8 cellular contexts compared by ENCODE assay signal in the genomic region with DNA sequence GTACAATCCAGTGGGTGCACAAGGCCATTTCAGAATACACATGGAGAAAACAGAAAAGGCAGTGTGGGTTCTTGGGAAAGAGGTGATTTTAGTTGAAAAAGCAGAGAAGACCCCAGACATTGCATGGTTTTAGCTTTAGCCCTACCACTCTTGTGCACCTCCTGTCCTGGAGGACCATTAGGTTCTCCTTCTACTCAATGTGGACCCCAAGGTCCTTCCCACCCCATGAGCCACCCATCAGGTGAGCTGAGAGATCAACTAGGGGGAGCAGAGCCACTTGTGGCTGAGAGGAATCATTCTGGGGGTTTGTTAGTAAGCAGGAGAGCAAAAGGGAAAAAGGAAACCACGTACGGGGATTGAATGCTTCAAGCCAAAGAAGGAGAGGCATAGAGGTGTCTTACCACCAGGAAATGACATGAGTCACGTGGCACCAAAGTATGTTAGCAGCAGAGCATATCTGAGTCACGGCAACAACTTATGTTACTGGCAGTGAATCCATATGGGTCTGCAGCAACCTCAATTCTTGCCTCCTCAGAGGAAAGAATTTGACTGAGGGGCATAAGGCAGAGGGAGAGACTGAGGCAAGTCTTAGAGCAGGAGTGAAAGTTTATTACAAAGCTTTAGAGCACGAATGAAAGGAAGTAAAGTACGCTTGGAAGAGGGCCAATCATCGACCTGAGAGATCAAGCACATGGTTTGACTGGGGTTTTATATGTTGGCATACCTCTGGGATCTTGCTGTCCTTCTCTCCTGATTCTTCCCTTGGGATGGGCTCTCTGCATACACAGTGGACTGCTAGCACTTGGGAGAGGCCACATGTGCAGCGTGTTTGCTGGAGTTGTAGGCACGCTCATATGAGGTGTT.
DNase-seq lines count a peak whose midpoint lies in the region; ATAC-seq and TF ChIP-seq lines count a peak whose summit lies in the region.

No MANE protein-coding gene starts in this region.

- no peak for TF ChIP-seq EP300 in transverse colon (IDR thresholded peaks at IDR 0.05; ENCODE audit: low read depth)

- H3K27ac ChIP-seq in CD8-positive, alpha-beta T cell (ENCODE audit: low read depth, low read length), result no peak overlapping the region
- no peak overlapping the region for H3K27ac ChIP-seq in naive thymus-derived CD4-positive, alpha-beta T cell (ENCODE audit: low read depth, low read length)
- H3K27ac ChIP-seq in transverse colon, result peak overlapping the region in 1 of 4 donors; percentile 21

- ATAC-seq in CD8-positive, alpha-beta T cell, result peak; percentile 81
- peak; percentile 99 for ATAC-seq in activated T-helper 17 cell treated with anti-CD3 and anti-CD28 coated beads, Interleukin-2, amount 50 U/mL, for 72 hours (replicated peaks)
- ATAC-seq in naive thymus-derived CD4-positive, alpha-beta T cell, result peak; percentile 77
- no peak for ATAC-seq in HG03039 (IDR thresholded peaks at IDR 0.05; ENCODE audit: unreplicated experiment)

- CTCF ChIA-PET in CD8-positive, alpha-beta T cell (lab: Charles Lee), result no interaction called here
- CTCF ChIA-PET in naive thymus-derived CD4-positive, alpha-beta T cell (lab: Charles Lee), result no interaction called here

- H3K27me3 Mint-ChIP-seq in CD8-positive, alpha-beta T cell (ENCODE audit: low read depth), result no peaks in the 10 kb centered on the region
- H3K27me3 Mint-ChIP-seq in activated T-helper 17 cell treated with anti-CD3 and anti-CD28 coated beads, Interleukin-2, amount 50 U/mL, for 72 hours, result no peaks in the 10 kb centered on the region
- peaks cover 0 to 15% (median 0%) of the 10 kb centered on the region in 5 donors for H3K27me3 Mint-ChIP-seq in naive thymus-derived CD4-positive, alpha-beta T cell

- no peaks in the 10 kb centered on the region for H3K9me3 ChIP-seq in CD8-positive, alpha-beta T cell (ENCODE audit: low read length)
- H3K9me3 ChIP-seq in MG63, result no peaks in the 10 kb centered on the region
- H3K9me3 ChIP-seq in naive thymus-derived CD4-positive, alpha-beta T cell (ENCODE audit: control insufficient read depth in 2 of 3, low read length in 3 of 3), result no peaks in the 10 kb centered on the region
- H3K9me3 ChIP-seq in transverse colon, result no peaks in the 10 kb centered on the region

- 62 to 73% methylated on average over 6 to 9 of the region's 9 CpGs for WGBS in transverse colon (ENCODE audit: low coverage in 1 of 2), 2 donors

- H3K36me3 Mint-ChIP-seq in CD8-positive, alpha-beta T cell, result no peaks in the 10 kb centered on the region
- no peaks in the 10 kb centered on the region for H3K36me3 Mint-ChIP-seq in activated T-helper 17 cell treated with anti-CD3 and anti-CD28 coated beads, Interleukin-2, amount 50 U/mL, for 72 hours (ENCODE audit: low read depth)
- H3K36me3 Mint-ChIP-seq in naive thymus-derived CD4-positive, alpha-beta T cell, result peaks cover 0 to 6% (median 0%) of the 10 kb centered on the region in 5 donors

- POLR2A ChIA-PET in CD8-positive, alpha-beta T cell (lab: Charles Lee), result no interaction called here
- POLR2A ChIA-PET in naive thymus-derived CD4-positive, alpha-beta T cell (lab: Charles Lee), result no interaction called here

- H3K36me3 ChIP-seq in CD8-positive, alpha-beta T cell (ENCODE audit: insufficient read depth, low read length), result no peaks in the 10 kb centered on the region
- H3K36me3 ChIP-seq in MG63 (no peaks in the 10 kb centered on the region), transverse colon (no peaks in the 10 kb centered on the region)
- H3K36me3 ChIP-seq in naive thymus-derived CD4-positive, alpha-beta T cell (ENCODE audit: control insufficient read depth in 2 of 3, insufficient read depth in 3 of 3, low read length in 3 of 3), result no peaks in the 10 kb centered on the region

- intact Hi-C loops in CD8-positive, alpha-beta T cell (cut with DNase I, micrococcal nuclease), result no loop called here
- intact Hi-C loops in naive thymus-derived CD4-positive, alpha-beta T cell (cut with micrococcal nuclease), result no loop called here
- intact Hi-C loops in transverse colon (cut with DNase I; ENCODE audit: low total_unique reads), result no loop called here

- no peaks in the 10 kb centered on the region for H3K9me3 Mint-ChIP-seq in CD8-positive, alpha-beta T cell
- no peaks in the 10 kb centered on the region for H3K9me3 Mint-ChIP-seq in activated T-helper 17 cell treated with anti-CD3 and anti-CD28 coated beads, Interleukin-2, amount 50 U/mL, for 72 hours
- peaks cover 0 to 7% (median 0%) of the 10 kb centered on the region in 11 donors for H3K9me3 Mint-ChIP-seq in naive thymus-derived CD4-positive, alpha-beta T cell

- in situ Hi-C loops in transverse colon (cut with MboI; ENCODE audit: low pct_ligation_motif_present in 1 of 4, low pct_unique_long_range_greater_than_20kb in 1 of 4, low sequenced_read_pairs in 3 of 4), result no loop called here

- H3K27me3 ChIP-seq in CD8-positive, alpha-beta T cell (ENCODE audit: insufficient read depth, low read length), result no peaks in the 10 kb centered on the region
- no peaks in the 10 kb centered on the region for H3K27me3 ChIP-seq in MG63
- H3K27me3 ChIP-seq in naive thymus-derived CD4-positive, alpha-beta T cell (ENCODE audit: control insufficient read depth in 2 of 2, insufficient read depth in 2 of 2, low read length in 2 of 2), result no peaks in the 10 kb centered on the region
- peaks cover 4% of the 10 kb centered on the region for H3K27me3 ChIP-seq in transverse colon

- no peak for TF ChIP-seq CTCF in CD8-positive, alpha-beta T cell (IDR thresholded peaks at IDR 0.05)
- no peak for TF ChIP-seq CTCF in transverse colon (IDR thresholded peaks at IDR 0.05)

- peaks cover 17% of the 10 kb centered on the region for H3K4me1 Mint-ChIP-seq in CD8-positive, alpha-beta T cell (ENCODE audit: low read depth)
- peaks cover 17% of the 10 kb centered on the region for H3K4me1 Mint-ChIP-seq in activated T-helper 17 cell treated with anti-CD3 and anti-CD28 coated beads, Interleukin-2, amount 50 U/mL, for 72 hours
- peaks cover 10 to 21% (median 17%) of the 10 kb centered on the region in 7 donors for H3K4me1 Mint-ChIP-seq in naive thymus-derived CD4-positive, alpha-beta T cell

- peaks cover 10% of the 10 kb centered on the region for H3K4me1 ChIP-seq in CD8-positive, alpha-beta T cell (ENCODE audit: insufficient read depth, low read length)
- peaks cover 6 to 10% of the 10 kb centered on the region in 2 donors for H3K4me1 ChIP-seq in naive thymus-derived CD4-positive, alpha-beta T cell (ENCODE audit: control insufficient read depth in 2 of 2, insufficient read depth in 2 of 2, low read length in 2 of 2)
- no peaks in the 10 kb centered on the region for H3K4me1 ChIP-seq in transverse colon

- no peak overlapping the region for H3K4me3 ChIP-seq in CD8-positive, alpha-beta T cell (ENCODE audit: low read depth, low read length)
- H3K4me3 ChIP-seq in MG63 (no peak overlapping the region; the same call in 1 of the 2 replicates), transverse colon (no peak overlapping the region)
- peak overlapping the region; percentile 27 for H3K4me3 ChIP-seq in naive thymus-derived CD4-positive, alpha-beta T cell (ENCODE audit: low read length)

- H3K4me3 Mint-ChIP-seq in CD8-positive, alpha-beta T cell, result peak overlapping the region; percentile 58
- peak overlapping the region; percentile 68 for H3K4me3 Mint-ChIP-seq in activated T-helper 17 cell treated with anti-CD3 and anti-CD28 coated beads, Interleukin-2, amount 50 U/mL, for 72 hours
- H3K4me3 Mint-ChIP-seq in naive thymus-derived CD4-positive, alpha-beta T cell, result peak overlapping the region; percentile 42 to 82 (median 76)

- no peak overlapping the region for H3K27ac Mint-ChIP-seq in CD8-positive, alpha-beta T cell
- H3K27ac Mint-ChIP-seq in activated T-helper 17 cell treated with anti-CD3 and anti-CD28 coated beads, Interleukin-2, amount 50 U/mL, for 72 hours, result peak overlapping the region; percentile 63
- peak overlapping the region; percentile 8 to 79 (median 50) for H3K27ac Mint-ChIP-seq in naive thymus-derived CD4-positive, alpha-beta T cell

- no peak for TF ChIP-seq POLR2A in transverse colon (IDR thresholded peaks at IDR 0.05)

- DNase-seq in CD8-positive, alpha-beta T cell, result peak in 6 of 7 experiments; percentile 9 to 55 (median 24)
- DNase-seq in MG63 (peak; percentile 87), D341Med (ENCODE audit: low spot score) (no peak), nucleus accumbens (lab: John Stamatoyannopoulos, UW) (no peak), transverse colon (no peak)
- peak in 8 of 9 donors; percentile 12 to 44 (median 25) for DNase-seq in naive thymus-derived CD4-positive, alpha-beta T cell

Comparison
In these comparisons a context has a peak if more than half of its experiments do, and no peak if none do; other contexts are left out.
1. DNase-seq: peak in CD8-positive, alpha-beta T cell (6 of 7), MG63 (single experiment) and naive thymus-derived CD4-positive, alpha-beta T cell (8 of 9); none in D341Med (single experiment), nucleus accumbens (0 of 56) and transverse colon (single experiment).
2. Peak in every context shown above with its lines, with median percentiles within 50 percentile points of each other: H3K4me3 Mint-ChIP-seq.